In genomic region chr9:126611188-126611587, GRCh38 we compare ENCODE assay signal across 9 cellular contexts. TPM values are rescaled to one million over a fixed set of nuclear protein-coding genes. Genes with fewer than 3 reads are reported as not detected.
DNase-seq lines count a peak whose midpoint lies in the region; ATAC-seq and TF ChIP-seq lines count a peak whose summit lies in the region.
"Had no signal": no experiment of that assay in that cellular context is flagged by ENCODE, and none has a peak within 500 bp of the region (broad histone marks: within the 10 kb centered on the region; RNA-seq: fewer than 3 reads in every experiment).

No MANE protein-coding gene starts in this region.

- no peak overlapping the region for H3K4me3 Mint-ChIP-seq in activated CD8-positive, alpha-beta T cell treated with anti-CD3 and anti-CD28 coated beads for 36 hours
- H3K4me3 Mint-ChIP-seq in activated CD8-positive, alpha-beta T cell treated with anti-CD3 and anti-CD28 coated beads, Interleukin-2, amount 10 ng/mL, durations not matched to agents 7 days and 5 days, result no peak overlapping the region
- peak overlapping the region in 4 of 5 donors; percentile 30 to 77 (median 36) for H3K4me3 Mint-ChIP-seq in immature natural killer cell

- no peak for DNase-seq in activated CD8-positive, alpha-beta T cell treated with anti-CD3 and anti-CD28 coated beads for 36 hours
- DNase-seq in activated CD8-positive, alpha-beta T cell treated with anti-CD3 and anti-CD28 coated beads, Interleukin-2, amount 10 ng/mL, durations not matched to agents 7 days and 5 days, result no peak
- DNase-seq in WERI-Rb-1, result peak; percentile 23
- DNase-seq in immature natural killer cell, result no peak
- DNase-seq in sciatic nerve (ENCODE audit: low spot score), result no peak
- no peak for DNase-seq in HCEC 1CT

- H3K36me3 ChIP-seq in WERI-Rb-1, result no peaks in the 10 kb centered on the region
- H3K36me3 ChIP-seq: neutrophil had no signal

- intact Hi-C loops in activated CD8-positive, alpha-beta T cell treated with anti-CD3 and anti-CD28 coated beads for 36 hours (cut with micrococcal nuclease), result loop anchor here (5.0 kb wide), 2 partner anchors 76 to 171 kb away; no protein-coding TSS in a partner anchor
- intact Hi-C loops in sciatic nerve (cut with DNase I), result loop anchor here (10.0 kb wide), 1 partner anchor 174 kb away; no protein-coding TSS in a partner anchor

- H3K27ac Mint-ChIP-seq in activated CD8-positive, alpha-beta T cell treated with anti-CD3 and anti-CD28 coated beads for 36 hours, result no peak overlapping the region
- no peak overlapping the region for H3K27ac Mint-ChIP-seq in activated CD8-positive, alpha-beta T cell treated with anti-CD3 and anti-CD28 coated beads, Interleukin-2, amount 10 ng/mL, durations not matched to agents 7 days and 5 days
- peak overlapping the region in 1 of 6 donors; percentile 61 for H3K27ac Mint-ChIP-seq in immature natural killer cell

- peaks cover 58% of the 10 kb centered on the region for H3K27me3 ChIP-seq in WERI-Rb-1 (ENCODE audit: insufficient read depth, low read depth, severe bottlenecking)

- no peak for TF ChIP-seq CTCF in activated CD8-positive, alpha-beta T cell treated with anti-CD3 and anti-CD28 coated beads for 36 hours (IDR thresholded peaks at IDR 0.05)
- TF ChIP-seq CTCF in WERI-Rb-1 (IDR thresholded peaks at IDR 0.05; ENCODE audit: low read depth, low read length), result peak; percentile 29; the same call in 1 of the 2 replicates

- no peaks in the 10 kb centered on the region for H3K36me3 Mint-ChIP-seq in activated CD8-positive, alpha-beta T cell treated with anti-CD3 and anti-CD28 coated beads for 36 hours (ENCODE audit: low read depth)
- H3K36me3 Mint-ChIP-seq in activated CD8-positive, alpha-beta T cell treated with anti-CD3 and anti-CD28 coated beads, Interleukin-2, amount 10 ng/mL, durations not matched to agents 7 days and 5 days (ENCODE audit: low read depth), result peaks cover 7% of the 10 kb centered on the region
- peaks cover 0 to 4% (median 0%) of the 10 kb centered on the region in 3 donors for H3K36me3 Mint-ChIP-seq in immature natural killer cell

- H3K4me1 Mint-ChIP-seq in activated CD8-positive, alpha-beta T cell treated with anti-CD3 and anti-CD28 coated beads for 36 hours (ENCODE audit: low read depth), result peaks cover 20% of the 10 kb centered on the region
- H3K4me1 Mint-ChIP-seq in activated CD8-positive, alpha-beta T cell treated with anti-CD3 and anti-CD28 coated beads, Interleukin-2, amount 10 ng/mL, durations not matched to agents 7 days and 5 days (ENCODE audit: low read depth), result peaks cover 20% of the 10 kb centered on the region
- H3K4me1 Mint-ChIP-seq in immature natural killer cell, result peaks cover 19 to 23% of the 10 kb centered on the region in 2 donors

- no peaks in the 10 kb centered on the region for H3K9me3 Mint-ChIP-seq in activated CD8-positive, alpha-beta T cell treated with anti-CD3 and anti-CD28 coated beads for 36 hours
- H3K9me3 Mint-ChIP-seq in activated CD8-positive, alpha-beta T cell treated with anti-CD3 and anti-CD28 coated beads, Interleukin-2, amount 10 ng/mL, durations not matched to agents 7 days and 5 days (ENCODE audit: insufficient read depth), result no peaks in the 10 kb centered on the region
- peaks cover 0 to 5% (median 0%) of the 10 kb centered on the region in 6 donors for H3K9me3 Mint-ChIP-seq in immature natural killer cell

- H3K9me3 ChIP-seq in WERI-Rb-1 (ENCODE audit: severe bottlenecking), result no peaks in the 10 kb centered on the region
- H3K9me3 ChIP-seq: neutrophil had no signal

- POLR2A ChIA-PET in activated CD8-positive, alpha-beta T cell treated with anti-CD3 and anti-CD28 coated beads for 36 hours (lab: Charles Lee), result no interaction called here
- POLR2A ChIA-PET in activated CD8-positive, alpha-beta T cell treated with anti-CD3 and anti-CD28 coated beads, Interleukin-2, amount 10 ng/mL, durations not matched to agents 7 days and 5 days (lab: Charles Lee), result interaction anchor here (0.7 kb wide), 1 partner anchor 176 kb away, joined by 3 read pairs; no protein-coding TSS in a partner anchor

- peaks cover 65% of the 10 kb centered on the region for H3K27me3 Mint-ChIP-seq in activated CD8-positive, alpha-beta T cell treated with anti-CD3 and anti-CD28 coated beads for 36 hours
- H3K27me3 Mint-ChIP-seq in activated CD8-positive, alpha-beta T cell treated with anti-CD3 and anti-CD28 coated beads, Interleukin-2, amount 10 ng/mL, durations not matched to agents 7 days and 5 days (ENCODE audit: low read depth), result peaks cover 68% of the 10 kb centered on the region
- H3K27me3 Mint-ChIP-seq in immature natural killer cell (ENCODE audit: low read depth in 3 of 3), result peaks cover 28 to 54% (median 49%) of the 10 kb centered on the region in 3 donors

- H3K27ac ChIP-seq in WERI-Rb-1, result no peak overlapping the region
- H3K27ac ChIP-seq: neutrophil had no signal

- ATAC-seq in activated CD8-positive, alpha-beta T cell treated with anti-CD3 and anti-CD28 coated beads for 36 hours, result peak; percentile 10
- no peak for ATAC-seq in activated CD8-positive, alpha-beta T cell treated with anti-CD3 and anti-CD28 coated beads, Interleukin-2, amount 10 ng/mL, durations not matched to agents 7 days and 5 days
- ATAC-seq in sciatic nerve, result peak; percentile 29
- no peak for ATAC-seq in GM21447 (IDR thresholded peaks at IDR 0.05; ENCODE audit: unreplicated experiment)
- no peak for ATAC-seq in GM18520 (IDR thresholded peaks at IDR 0.05; ENCODE audit: unreplicated experiment)

- CTCF ChIA-PET in activated CD8-positive, alpha-beta T cell treated with anti-CD3 and anti-CD28 coated beads for 36 hours (lab: Charles Lee), result interaction anchor here (2.5 kb wide), 1 partner anchor 79 kb away, joined by 6 read pairs; no protein-coding TSS in a partner anchor
- CTCF ChIA-PET in activated CD8-positive, alpha-beta T cell treated with anti-CD3 and anti-CD28 coated beads, Interleukin-2, amount 10 ng/mL, durations not matched to agents 7 days and 5 days (lab: Charles Lee), result interaction anchor here (1.0 to 2.3 kb wide), 3 partner anchors 79 to 171 kb away, joined by 3 to 8 read pairs (median 5); no protein-coding TSS in a partner anchor

- peak overlapping the region; percentile 30 for H3K4me3 ChIP-seq in WERI-Rb-1 (ENCODE audit: low read depth, low read length)

RNA-seq across cellular contexts. Expression of gene LMX1B, which starts 2.5 kb away (rescaled TPM):
- not detected for total RNA-seq in activated CD8-positive, alpha-beta T cell treated with anti-CD3 and anti-CD28 coated beads for 36 hours
- not detected for total RNA-seq in activated CD8-positive, alpha-beta T cell treated with anti-CD3 and anti-CD28 coated beads, Interleukin-2, amount 10 ng/mL, durations not matched to agents 7 days and 5 days
- polyA plus RNA-seq in immature natural killer cell, result not detected
- total RNA-seq in sciatic nerve, result 0.71 TPM

Comparison
In these comparisons a context has a peak if more than half of its experiments do, and no peak if none do; other contexts are left out.
1. ATAC-seq: peak in activated CD8-positive, alpha-beta T cell treated with anti-CD3 and anti-CD28 coated beads for 36 hours (single experiment) and sciatic nerve (single experiment); none in activated CD8-positive, alpha-beta T cell treated with anti-CD3 and anti-CD28 coated beads, Interleukin-2, amount 10 ng/mL, durations not matched to agents 7 days and 5 days (single experiment), GM21447 (single experiment) and GM18520 (single experiment).
2. H3K4me3 Mint-ChIP-seq: peak in immature natural killer cell (4 of 5); none in activated CD8-positive, alpha-beta T cell treated with anti-CD3 and anti-CD28 coated beads for 36 hours (single experiment) and activated CD8-positive, alpha-beta T cell treated with anti-CD3 and anti-CD28 coated beads, Interleukin-2, amount 10 ng/mL, durations not matched to agents 7 days and 5 days (single experiment).